20 cellular contexts compared by ENCODE assay signal in the genomic region with DNA sequence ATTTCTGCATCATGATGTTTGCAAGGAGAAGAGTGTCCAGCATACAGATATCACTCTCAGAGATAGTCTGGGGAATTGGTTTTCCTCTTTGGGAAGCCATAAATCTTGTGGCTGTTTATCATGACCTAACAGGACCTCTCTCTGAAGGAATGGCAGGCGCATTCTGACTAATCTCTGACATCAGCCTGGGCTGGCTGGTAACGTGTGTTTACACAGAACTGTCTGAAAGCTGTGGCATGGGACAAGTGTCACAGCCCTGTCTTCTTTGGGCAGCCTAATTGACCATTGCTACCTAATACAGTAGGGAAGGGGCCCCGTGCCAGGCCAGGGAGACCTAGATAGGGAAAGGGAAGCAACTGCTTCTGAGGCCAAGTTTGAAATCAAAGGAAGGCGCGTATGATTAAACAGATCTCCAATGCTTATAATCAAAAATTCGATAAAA.
DNase-seq lines count a peak whose midpoint lies in the region; ATAC-seq and FAIRE-seq lines count a peak whose summit lies in the region.
"Had no signal": no experiment of that assay in that cellular context is flagged by ENCODE, and none has a peak within 500 bp of the region (broad histone marks: within the 10 kb centered on the region; RNA-seq: fewer than 3 reads in every experiment).

No MANE protein-coding gene starts in this region.

- no peak for ATAC-seq in HG03378 (IDR thresholded peaks at IDR 0.05; ENCODE audit: unreplicated experiment)
- ATAC-seq: activated CD4-positive, alpha-beta T cell treated with anti-CD3 and anti-CD28 coated beads for 36 hours had no signal

- FAIRE-seq in HTR-8/SVneo (lab: Jason Lieb, UNC) = peak; percentile 13
- FAIRE-seq: keratinocyte had no signal

- DNase-seq in AG08396 (ENCODE audit: low spot score) = peak; percentile 8
- DNase-seq in HTR-8/SVneo (ENCODE audit: insufficient read length, low spot score) = peak; percentile 7
- peak; percentile 44 for DNase-seq in amniotic epithelial cell (ENCODE audit: low read depth)
- peak; percentile 4 for DNase-seq in kidney tubule cell (ENCODE audit: low spot score)
- no peak for DNase-seq in putamen (ENCODE audit: low spot score)
- no peak for DNase-seq in stimulated activated CD4-positive, alpha-beta T cell treated with anti-CD3 and anti-CD28 coated beads, Interleukin-2, amount 100 ng/mL, for 24 hours
- DNase-seq in stimulated activated CD4-positive, alpha-beta T cell treated with anti-CD3 and anti-CD28 coated beads, Interleukin-4, amount 100 ng/mL, for 4 hours = no peak
- DNase-seq: activated CD4-positive, alpha-beta T cell treated with anti-CD3 and anti-CD28 coated beads for 36 hours; activated CD8-positive, alpha-beta memory T cell treated with anti-CD3 and anti-CD28 coated beads, Interleukin-2, amount 50 U/mL, for 4 hours; activated gamma-delta T cell; amygdala; CD4-positive, alpha-beta memory T cell; effector CD4-positive, alpha-beta T cell; H7; NCI-H2029 treated with DMSO at 0.1 percent for 48 hours; NCI-H526; PC-9; stimulated activated CD4-positive, alpha-beta T cell treated with anti-CD3 and anti-CD28 coated beads, Interleukin-12 subunit alpha, Interleukin-12 subunit beta, amount 100 ng/mL, for 4 hours had no signal

Comparison
In these comparisons a context has a peak if more than half of its experiments do, and no peak if none do; other contexts are left out.
1. DNase-seq: peak in AG08396 (single experiment), HTR-8/SVneo (single experiment), amniotic epithelial cell (single experiment) and kidney tubule cell (single experiment); none in putamen (single experiment), stimulated activated CD4-positive, alpha-beta T cell treated with anti-CD3 and anti-CD28 coated beads, Interleukin-2, amount 100 ng/mL, for 24 hours (0 of 2) and stimulated activated CD4-positive, alpha-beta T cell treated with anti-CD3 and anti-CD28 coated beads, Interleukin-4, amount 100 ng/mL, for 4 hours (0 of 2).